ENCODE assay signal across 17 cellular contexts in the genomic region with DNA sequence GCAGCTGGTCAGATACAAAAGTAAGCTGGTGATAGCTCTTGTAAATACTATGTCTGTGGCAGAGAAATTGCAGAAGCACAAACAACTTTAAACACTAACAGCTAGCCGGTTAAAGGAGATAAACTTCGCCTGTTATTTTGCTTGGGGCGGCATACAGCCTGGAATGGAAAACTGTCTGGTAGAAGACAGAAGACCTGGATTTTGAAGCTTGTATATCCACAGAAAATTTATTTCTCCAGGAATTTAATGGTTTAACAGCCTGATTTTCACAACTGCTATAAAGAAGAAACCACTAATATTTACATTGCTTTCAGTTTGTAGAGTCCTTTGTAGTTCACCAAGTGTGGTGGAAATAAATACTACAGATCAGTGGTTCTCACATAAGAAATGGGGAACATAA.
DNase-seq lines count a peak whose midpoint lies in the region; ATAC-seq and TF ChIP-seq lines count a peak whose summit lies in the region.
"Had no signal": no experiment of that assay in that cellular context is flagged by ENCODE, and none has a peak within 500 bp of the region (broad histone marks: within the 10 kb centered on the region; RNA-seq: fewer than 3 reads in every experiment).

No MANE protein-coding gene starts in this region.

- no peaks in the 10 kb centered on the region for H3K79me1 ChIP-seq in mesenchymal stem cell (replicated peaks; ENCODE audit: low read length, poor library complexity, severe bottlenecking)

- H3K4me3 Mint-ChIP-seq in glutamatergic neuron (ENCODE audit: unreplicated experiment) = no peak overlapping the region
- H3K4me3 Mint-ChIP-seq: CD4-positive, alpha-beta T cell; IgD-negative memory B cell had no signal

- no peak overlapping the region for H3K27ac ChIP-seq in mesenchymal stem cell (ENCODE audit: low read length, poor library complexity, severe bottlenecking)
- peak overlapping the region; percentile 37 for H3K27ac ChIP-seq in stomach smooth muscle (ENCODE audit: low read length)
- H3K27ac ChIP-seq: A549, C4-2B, GM23248 had no signal

- H3K4me1 ChIP-seq in mesenchymal stem cell (ENCODE audit: control insufficient read depth, insufficient read depth, low read depth, low read length) = no peaks in the 10 kb centered on the region
- H3K4me1 ChIP-seq in stomach smooth muscle (ENCODE audit: control insufficient read depth, insufficient read depth, low read length) = no peaks in the 10 kb centered on the region
- H3K4me1 ChIP-seq: A549, HAP-1 had no signal

- peaks cover 15% of the 10 kb centered on the region for H3K36me3 Mint-ChIP-seq in glutamatergic neuron (ENCODE audit: unreplicated experiment)
- H3K36me3 Mint-ChIP-seq: IgD-negative memory B cell had no signal

- H3K27me3 ChIP-seq in mesenchymal stem cell (ENCODE audit: control insufficient read depth in 1 of 2, insufficient read depth in 1 of 2, low read length in 2 of 2) (no peaks in the 10 kb centered on the region), stomach smooth muscle (ENCODE audit: control insufficient read depth in 1 of 2, insufficient read depth in 2 of 2, low read length in 2 of 2) (no peaks in the 10 kb centered on the region)

- H3K23ac ChIP-seq in mesenchymal stem cell (ENCODE audit: low read length in 2 of 2) = no peak overlapping the region

- H3K4me1 Mint-ChIP-seq in glutamatergic neuron (ENCODE audit: low read depth, unreplicated experiment) = peaks cover 13% of the 10 kb centered on the region

- no peak overlapping the region for H3K18ac ChIP-seq in mesenchymal stem cell (ENCODE audit: low read depth in 1 of 2, low read length in 2 of 2)

- H4K91ac ChIP-seq in mesenchymal stem cell (ENCODE audit: low read length) = no peak overlapping the region

- H3K9ac ChIP-seq in mesenchymal stem cell (ENCODE audit: low read length) (no peak overlapping the region), stomach smooth muscle (ENCODE audit: low read length in 2 of 2) (peak overlapping the region in 1 of 2 donors; percentile 14)
- H3K9ac ChIP-seq: GM23248 had no signal

- peak; percentile 11 for DNase-seq in OCI-M1 (lab: John Stamatoyannopoulos, UW)
- DNase-seq in mesenchymal stem cell = peak; percentile 55
- no peak for DNase-seq in glutamatergic neuron
- no peak for DNase-seq in DMS53 (lab: John Stamatoyannopoulos, UW)
- DNase-seq: AML-193; CD4-positive, alpha-beta T cell; DMS153; DMS79 treated with DMSO at 0.1 percent for 48 hours; GF-D8; GM23248; KBM-7 had no signal

- no peaks in the 10 kb centered on the region for H3K36me3 ChIP-seq in mesenchymal stem cell (ENCODE audit: control insufficient read depth in 1 of 2, insufficient read depth in 2 of 2, low read depth in 1 of 2, low read length in 2 of 2)
- no peaks in the 10 kb centered on the region for H3K36me3 ChIP-seq in stomach smooth muscle (ENCODE audit: control insufficient read depth in 2 of 2, insufficient read depth in 2 of 2, low read length in 2 of 2)
- H3K36me3 ChIP-seq: HAP-1 had no signal

- H3K9me3 ChIP-seq in mesenchymal stem cell (ENCODE audit: control insufficient read depth, low read length) (peaks cover 7% of the 10 kb centered on the region), stomach smooth muscle (ENCODE audit: control insufficient read depth in 2 of 2, low read length in 2 of 2) (no peaks in the 10 kb centered on the region)
- H3K9me3 ChIP-seq: A549, HAP-1 had no signal

- H3K4ac ChIP-seq in mesenchymal stem cell (ENCODE audit: low read depth in 1 of 2, low read length in 2 of 2) = no peak overlapping the region

- H2AFZ ChIP-seq in mesenchymal stem cell (ENCODE audit: low read depth, low read length) = no peak overlapping the region
- H2AFZ ChIP-seq: GM23248 had no signal

- no peak overlapping the region for H3K14ac ChIP-seq in mesenchymal stem cell (ENCODE audit: low read length in 2 of 2)

- H3K27me3 Mint-ChIP-seq in glutamatergic neuron (ENCODE audit: unreplicated experiment) = peaks cover 5% of the 10 kb centered on the region
- H3K27me3 Mint-ChIP-seq: CD4-positive, alpha-beta T cell; IgD-negative memory B cell had no signal

- H2BK15ac ChIP-seq in mesenchymal stem cell (ENCODE audit: low read depth, poor library complexity, severe bottlenecking) = no peak overlapping the region

- H2AK5ac ChIP-seq in mesenchymal stem cell (ENCODE audit: low read length, severe bottlenecking) = no peak overlapping the region

- H2BK12ac ChIP-seq in mesenchymal stem cell (ENCODE audit: low read length in 2 of 2) = no peak overlapping the region

- H2BK5ac ChIP-seq in mesenchymal stem cell (ENCODE audit: low read depth, low read length, poor library complexity, severe bottlenecking) = no peak overlapping the region

- no peak for TF ChIP-seq CTCF in glutamatergic neuron (IDR thresholded peaks at IDR 0.05; ENCODE audit: partially characterized antibody, unreplicated experiment)

- H3K4me3 ChIP-seq in mesenchymal stem cell (ENCODE audit: insufficient read depth in 1 of 2, low read depth in 1 of 2, low read length in 2 of 2) = no peak overlapping the region
- no peak overlapping the region for H3K4me3 ChIP-seq in stomach smooth muscle (ENCODE audit: low read length in 2 of 2)
- H3K4me3 ChIP-seq: A549, GM23248, HAP-1 had no signal

- H3K4me2 ChIP-seq in mesenchymal stem cell (ENCODE audit: low read length, poor library complexity, severe bottlenecking) = no peak overlapping the region
- H3K4me2 ChIP-seq: A549 had no signal

- no peak overlapping the region for H2BK120ac ChIP-seq in mesenchymal stem cell (ENCODE audit: low read depth, low read length)

- peaks cover 4% of the 10 kb centered on the region for H3K9me3 Mint-ChIP-seq in glutamatergic neuron (ENCODE audit: unreplicated experiment)

- no CpG with 5 or more reads among the region's 3 CpGs for WGBS in mesenchymal stem cell

- no peak overlapping the region for H3K27ac Mint-ChIP-seq in glutamatergic neuron (ENCODE audit: unreplicated experiment)
- H3K27ac Mint-ChIP-seq: CD4-positive, alpha-beta T cell; IgD-negative memory B cell had no signal

- no peak for ATAC-seq in GM21723 (IDR thresholded peaks at IDR 0.05; ENCODE audit: unreplicated experiment)
- ATAC-seq: A549 had no signal

- no peak overlapping the region for H4K8ac ChIP-seq in mesenchymal stem cell (ENCODE audit: low read length)

Comparison
In these comparisons a context has a peak if more than half of its experiments do, and no peak if none do; other contexts are left out.
1. DNase-seq: peak in OCI-M1 (single experiment) and mesenchymal stem cell (single experiment); none in glutamatergic neuron (single experiment) and DMS53 (single experiment).